Comparison of ENCODE assay signal across 7 cellular contexts in genomic region chr5:32069396-32069795, GRCh38.
"Had no signal": no experiment of that assay in that cellular context is flagged by ENCODE, and none has a peak within 500 bp of the region (broad histone marks: within the 10 kb centered on the region; RNA-seq: fewer than 3 reads in every experiment).

No MANE protein-coding gene starts in this region.

- H2AFZ ChIP-seq: GM23338 had no signal

- H3K4me3 ChIP-seq: GM23338 had no signal

- FAIRE-seq: H1, H54, HTR-8/SVneo had no signal

- H3K4me2 ChIP-seq: GM23338 had no signal

- DNase-seq: H9, HCEC 1CT, IMR-90 had no signal
